Comparison of ENCODE assay signal across 1 cellular context in the genomic region with DNA sequence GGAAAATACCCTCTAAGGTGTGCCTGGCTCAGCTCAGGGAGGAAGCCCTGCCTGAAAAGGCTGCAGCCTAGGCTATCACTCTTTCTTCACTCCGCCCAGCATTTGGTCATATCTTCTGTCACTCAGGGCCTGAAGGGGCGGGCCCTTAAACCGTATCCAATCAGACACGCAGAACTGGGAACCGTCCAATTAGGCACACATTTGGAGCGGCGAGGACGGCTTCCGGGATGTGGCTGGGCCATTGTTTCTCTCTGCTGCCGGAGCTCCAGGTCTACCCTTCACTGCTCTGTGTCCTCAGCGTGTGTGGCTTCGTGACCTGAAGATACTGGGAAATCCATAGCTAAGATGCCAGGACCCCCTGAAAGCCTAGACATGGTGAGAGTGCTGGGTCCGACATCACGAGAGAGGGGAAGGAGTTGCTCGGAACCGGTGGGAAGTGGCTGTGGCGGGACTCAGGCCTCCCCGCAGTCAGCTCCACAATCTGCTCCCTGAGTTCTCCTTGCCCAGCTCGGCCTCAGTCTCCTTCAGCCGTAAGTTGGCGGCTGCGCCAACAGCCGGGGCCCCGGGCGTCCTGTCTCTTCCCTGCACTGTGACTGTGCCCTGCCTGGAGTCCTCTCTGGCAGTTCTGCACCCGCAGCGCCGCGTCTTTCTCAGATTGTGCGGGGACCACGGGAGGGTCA.
TF ChIP-seq lines count a peak whose summit lies in the region.

Gene ZNF493 (plus strand): TSS at position 241 of the 680 bp plus-strand sequence. CDS start 105 bp downstream, at position 346.

TF ChIP-seq in HepG2, 621 proteins besides CTCF, POLR2A, EP300 and RAD21 (continued from another document and continues in another):
- TF ChIP-seq, protein P1, sequence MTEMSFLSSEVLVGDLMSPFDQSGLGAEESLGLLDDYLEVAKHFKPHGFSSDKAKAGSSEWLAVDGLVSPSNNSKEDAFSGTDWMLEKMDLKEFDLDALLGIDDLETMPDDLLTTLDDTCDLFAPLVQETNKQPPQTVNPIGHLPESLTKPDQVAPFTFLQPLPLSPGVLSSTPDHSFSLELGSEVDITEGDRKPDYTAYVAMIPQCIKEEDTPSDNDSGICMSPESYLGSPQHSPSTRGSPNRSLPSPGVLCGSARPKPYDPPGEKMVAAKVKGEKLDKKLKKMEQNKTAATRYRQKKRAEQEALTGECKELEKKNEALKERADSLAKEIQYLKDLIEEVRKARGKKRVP (CRISPR knock-in tag; IDR thresholded peaks at IDR 0.05): no peak
- no peak for TF ChIP-seq FOXK2 (IDR thresholded peaks at IDR 0.05)
- no peak for TF ChIP-seq TIGD3 (CRISPR knock-in tag; IDR thresholded peaks at IDR 0.05; ENCODE audit: borderline replicate concordance)
- TF ChIP-seq XRCC5 (optimal IDR thresholded peaks at IDR 0.05; ENCODE audit: low read length): peak; percentile 10
- TF ChIP-seq IRX3 (CRISPR knock-in tag; IDR thresholded peaks at IDR 0.05; ENCODE audit: borderline replicate concordance, low read depth): no peak
- TF ChIP-seq ZSCAN25 (CRISPR knock-in tag; IDR thresholded peaks at IDR 0.05): no peak
- no peak for TF ChIP-seq TERF1 (CRISPR knock-in tag; IDR thresholded peaks at IDR 0.05)
- no peak for TF ChIP-seq SP4 (CRISPR knock-in tag; IDR thresholded peaks at IDR 0.05)
- no peak for TF ChIP-seq ONECUT2 (CRISPR knock-in tag; IDR thresholded peaks at IDR 0.05)
- TF ChIP-seq, protein P2, sequence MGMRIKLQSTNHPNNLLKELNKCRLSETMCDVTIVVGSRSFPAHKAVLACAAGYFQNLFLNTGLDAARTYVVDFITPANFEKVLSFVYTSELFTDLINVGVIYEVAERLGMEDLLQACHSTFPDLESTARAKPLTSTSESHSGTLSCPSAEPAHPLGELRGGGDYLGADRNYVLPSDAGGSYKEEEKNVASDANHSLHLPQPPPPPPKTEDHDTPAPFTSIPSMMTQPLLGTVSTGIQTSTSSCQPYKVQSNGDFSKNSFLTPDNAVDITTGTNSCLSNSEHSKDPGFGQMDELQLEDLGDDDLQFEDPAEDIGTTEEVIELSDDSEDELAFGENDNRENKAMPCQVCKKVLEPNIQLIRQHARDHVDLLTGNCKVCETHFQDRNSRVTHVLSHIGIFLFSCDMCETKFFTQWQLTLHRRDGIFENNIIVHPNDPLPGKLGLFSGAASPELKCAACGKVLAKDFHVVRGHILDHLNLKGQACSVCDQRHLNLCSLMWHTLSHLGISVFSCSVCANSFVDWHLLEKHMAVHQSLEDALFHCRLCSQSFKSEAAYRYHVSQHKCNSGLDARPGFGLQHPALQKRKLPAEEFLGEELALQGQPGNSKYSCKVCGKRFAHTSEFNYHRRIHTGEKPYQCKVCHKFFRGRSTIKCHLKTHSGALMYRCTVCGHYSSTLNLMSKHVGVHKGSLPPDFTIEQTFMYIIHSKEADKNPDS (CRISPR knock-in tag; IDR thresholded peaks at IDR 0.05): no peak
- no peak for TF ChIP-seq GATAD2A (CRISPR knock-in tag; IDR thresholded peaks at IDR 0.05)
- TF ChIP-seq, protein P3, sequence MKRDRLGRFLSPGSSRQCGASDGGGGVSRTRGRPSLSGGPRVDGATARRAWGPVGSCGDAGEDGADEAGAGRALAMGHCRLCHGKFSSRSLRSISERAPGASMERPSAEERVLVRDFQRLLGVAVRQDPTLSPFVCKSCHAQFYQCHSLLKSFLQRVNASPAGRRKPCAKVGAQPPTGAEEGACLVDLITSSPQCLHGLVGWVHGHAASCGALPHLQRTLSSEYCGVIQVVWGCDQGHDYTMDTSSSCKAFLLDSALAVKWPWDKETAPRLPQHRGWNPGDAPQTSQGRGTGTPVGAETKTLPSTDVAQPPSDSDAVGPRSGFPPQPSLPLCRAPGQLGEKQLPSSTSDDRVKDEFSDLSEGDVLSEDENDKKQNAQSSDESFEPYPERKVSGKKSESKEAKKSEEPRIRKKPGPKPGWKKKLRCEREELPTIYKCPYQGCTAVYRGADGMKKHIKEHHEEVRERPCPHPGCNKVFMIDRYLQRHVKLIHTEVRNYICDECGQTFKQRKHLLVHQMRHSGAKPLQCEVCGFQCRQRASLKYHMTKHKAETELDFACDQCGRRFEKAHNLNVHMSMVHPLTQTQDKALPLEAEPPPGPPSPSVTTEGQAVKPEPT (CRISPR knock-in tag; IDR thresholded peaks at IDR 0.05; ENCODE audit: low read depth): peak; percentile 82; the same call in 1 of the 2 replicates
- TF ChIP-seq, protein P4, sequence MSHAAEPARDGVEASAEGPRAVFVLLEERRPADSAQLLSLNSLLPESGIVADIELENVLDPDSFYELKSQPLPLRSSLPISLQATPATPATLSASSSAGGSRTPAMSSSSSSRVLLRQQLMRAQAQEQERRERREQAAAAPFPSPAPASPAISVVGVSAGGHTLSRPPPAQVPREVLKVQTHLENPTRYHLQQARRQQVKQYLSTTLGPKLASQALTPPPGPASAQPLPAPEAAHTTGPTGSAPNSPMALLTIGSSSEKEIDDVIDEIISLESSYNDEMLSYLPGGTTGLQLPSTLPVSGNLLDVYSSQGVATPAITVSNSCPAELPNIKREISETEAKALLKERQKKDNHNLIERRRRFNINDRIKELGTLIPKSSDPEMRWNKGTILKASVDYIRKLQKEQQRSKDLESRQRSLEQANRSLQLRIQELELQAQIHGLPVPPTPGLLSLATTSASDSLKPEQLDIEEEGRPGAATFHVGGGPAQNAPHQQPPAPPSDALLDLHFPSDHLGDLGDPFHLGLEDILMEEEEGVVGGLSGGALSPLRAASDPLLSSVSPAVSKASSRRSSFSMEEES (CRISPR knock-in tag; IDR thresholded peaks at IDR 0.05): no peak
- no peak for TF ChIP-seq CHD4 (IDR thresholded peaks at IDR 0.05; ENCODE audit: borderline replicate concordance, low read length)
- TF ChIP-seq ZNF547 (CRISPR knock-in tag; IDR thresholded peaks at IDR 0.05): no peak
- TF ChIP-seq KLF15 (CRISPR knock-in tag; IDR thresholded peaks at IDR 0.05; ENCODE audit: borderline replicate concordance): no peak
- no peak for TF ChIP-seq TBL1XR1 (IDR thresholded peaks at IDR 0.05; ENCODE audit: borderline replicate concordance, low read length, partially characterized antibody)
- no peak for TF ChIP-seq ZNF615 (CRISPR knock-in tag; IDR thresholded peaks at IDR 0.05; ENCODE audit: borderline replicate concordance)
- no peak for TF ChIP-seq ZNF672 (CRISPR knock-in tag; IDR thresholded peaks at IDR 0.05)
- no peak for TF ChIP-seq BCLAF1 (IDR thresholded peaks at IDR 0.05)
- TF ChIP-seq AGO2 (optimal IDR thresholded peaks at IDR 0.05; ENCODE audit: low read depth, low read length): no peak
- no peak for TF ChIP-seq ZNF720 (CRISPR knock-in tag; IDR thresholded peaks at IDR 0.05)
- no peak for TF ChIP-seq ZNF629 (CRISPR knock-in tag; conservative IDR thresholded peaks at IDR 0.05)
- TF ChIP-seq, protein P5, sequence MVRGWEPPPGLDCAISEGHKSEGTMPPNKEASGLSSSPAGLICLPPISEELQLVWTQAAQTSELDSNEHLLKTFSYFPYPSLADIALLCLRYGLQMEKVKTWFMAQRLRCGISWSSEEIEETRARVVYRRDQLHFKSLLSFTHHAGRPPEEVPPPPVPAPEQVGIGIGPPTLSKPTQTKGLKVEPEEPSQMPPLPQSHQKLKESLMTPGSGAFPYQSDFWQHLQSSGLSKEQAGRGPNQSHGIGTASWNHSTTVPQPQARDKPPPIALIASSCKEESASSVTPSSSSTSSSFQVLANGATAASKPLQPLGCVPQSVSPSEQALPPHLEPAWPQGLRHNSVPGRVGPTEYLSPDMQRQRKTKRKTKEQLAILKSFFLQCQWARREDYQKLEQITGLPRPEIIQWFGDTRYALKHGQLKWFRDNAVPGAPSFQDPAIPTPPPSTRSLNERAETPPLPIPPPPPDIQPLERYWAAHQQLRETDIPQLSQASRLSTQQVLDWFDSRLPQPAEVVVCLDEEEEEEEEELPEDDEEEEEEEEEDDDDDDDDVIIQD (CRISPR knock-in tag; IDR thresholded peaks at IDR 0.05; ENCODE audit: low read depth): 0 out of 2 replicates have a peak, but pooled peaks have one; percentile 17
- TF ChIP-seq SP1 (IDR thresholded peaks at IDR 0.05): no peak
- TF ChIP-seq SP1 (CRISPR knock-in tag; IDR thresholded peaks at IDR 0.05): no peak
- 0 out of 2 replicates have a peak, but pooled peaks have one; percentile 23 for TF ChIP-seq ZSCAN29 (CRISPR knock-in tag; conservative IDR thresholded peaks at IDR 0.05)
- TF ChIP-seq, protein P6, sequence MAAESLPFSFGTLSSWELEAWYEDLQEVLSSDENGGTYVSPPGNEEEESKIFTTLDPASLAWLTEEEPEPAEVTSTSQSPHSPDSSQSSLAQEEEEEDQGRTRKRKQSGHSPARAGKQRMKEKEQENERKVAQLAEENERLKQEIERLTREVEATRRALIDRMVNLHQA (CRISPR knock-in tag; IDR thresholded peaks at IDR 0.05): no peak
- TF ChIP-seq CAMTA2 (CRISPR knock-in tag; IDR thresholded peaks at IDR 0.05; ENCODE audit: borderline replicate concordance): no peak; the same call in 1 of the 2 replicates
- TF ChIP-seq, protein P7, sequence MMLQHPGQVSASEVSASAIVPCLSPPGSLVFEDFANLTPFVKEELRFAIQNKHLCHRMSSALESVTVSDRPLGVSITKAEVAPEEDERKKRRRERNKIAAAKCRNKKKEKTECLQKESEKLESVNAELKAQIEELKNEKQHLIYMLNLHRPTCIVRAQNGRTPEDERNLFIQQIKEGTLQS (CRISPR knock-in tag; IDR thresholded peaks at IDR 0.05): no peak
- no peak for TF ChIP-seq FOXP1 (IDR thresholded peaks at IDR 0.05)
- TF ChIP-seq FOXP1 (CRISPR knock-in tag; IDR thresholded peaks at IDR 0.05): no peak
- TF ChIP-seq ZNF777 (CRISPR knock-in tag; IDR thresholded peaks at IDR 0.05): no peak
- TF ChIP-seq FLYWCH1 (CRISPR knock-in tag; IDR thresholded peaks at IDR 0.05): no peak
- TF ChIP-seq ZNF441 (CRISPR knock-in tag; IDR thresholded peaks at IDR 0.05; ENCODE audit: borderline replicate concordance): no peak
- no peak for TF ChIP-seq MED13 (CRISPR knock-in tag; IDR thresholded peaks at IDR 0.05)
- TF ChIP-seq ZNF574 (CRISPR knock-in tag; IDR thresholded peaks at IDR 0.05): peak; percentile 29; the same call in 1 of the 2 replicates
- peak; percentile 40; the same call in 1 of the 2 replicates for TF ChIP-seq DR1 (CRISPR knock-in tag; IDR thresholded peaks at IDR 0.05)
- TF ChIP-seq NFYB (CRISPR knock-in tag; IDR thresholded peaks at IDR 0.05): peak; percentile 94
- no peak for TF ChIP-seq ZNF317 (CRISPR knock-in tag; IDR thresholded peaks at IDR 0.05)
- TF ChIP-seq, protein P8, sequence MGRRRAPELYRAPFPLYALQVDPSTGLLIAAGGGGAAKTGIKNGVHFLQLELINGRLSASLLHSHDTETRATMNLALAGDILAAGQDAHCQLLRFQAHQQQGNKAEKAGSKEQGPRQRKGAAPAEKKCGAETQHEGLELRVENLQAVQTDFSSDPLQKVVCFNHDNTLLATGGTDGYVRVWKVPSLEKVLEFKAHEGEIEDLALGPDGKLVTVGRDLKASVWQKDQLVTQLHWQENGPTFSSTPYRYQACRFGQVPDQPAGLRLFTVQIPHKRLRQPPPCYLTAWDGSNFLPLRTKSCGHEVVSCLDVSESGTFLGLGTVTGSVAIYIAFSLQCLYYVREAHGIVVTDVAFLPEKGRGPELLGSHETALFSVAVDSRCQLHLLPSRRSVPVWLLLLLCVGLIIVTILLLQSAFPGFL (CRISPR knock-in tag; IDR thresholded peaks at IDR 0.05): no peak
- no peak for TF ChIP-seq JARID2 (CRISPR knock-in tag; IDR thresholded peaks at IDR 0.05; ENCODE audit: insufficient replicate concordance)
